16 cellular contexts compared by ENCODE assay signal in genomic region chr18:51010218-51010617, GRCh38.
"Had no signal": no experiment of that assay in that cellular context is flagged by ENCODE, and none has a peak within 500 bp of the region (broad histone marks: within the 10 kb centered on the region; RNA-seq: fewer than 3 reads in every experiment).

No MANE protein-coding gene starts in this region.

- H3K9ac ChIP-seq: SK-N-SH had no signal

- DNase-seq: KBM-7, NCI-H1092, NCI-H1105 treated with DMSO at 0.1 percent for 48 hours, NCI-H1417 treated with DMSO at 0.1 percent for 48 hours, NCI-H146, NCI-H187, NCI-H2029, NCI-H2081 treated with DMSO at 0.1 percent for 48 hours, NCI-H2171, NCI-H510A, NCI-H69, NCI-H774, RPMI8226, SHP77, SK-N-SH, SW 1271 had no signal

- H3K4me2 ChIP-seq: SK-N-SH had no signal

- H3K9me3 ChIP-seq: SK-N-SH had no signal
